ENCODE assay signal across 10 cellular contexts in the genomic region with DNA sequence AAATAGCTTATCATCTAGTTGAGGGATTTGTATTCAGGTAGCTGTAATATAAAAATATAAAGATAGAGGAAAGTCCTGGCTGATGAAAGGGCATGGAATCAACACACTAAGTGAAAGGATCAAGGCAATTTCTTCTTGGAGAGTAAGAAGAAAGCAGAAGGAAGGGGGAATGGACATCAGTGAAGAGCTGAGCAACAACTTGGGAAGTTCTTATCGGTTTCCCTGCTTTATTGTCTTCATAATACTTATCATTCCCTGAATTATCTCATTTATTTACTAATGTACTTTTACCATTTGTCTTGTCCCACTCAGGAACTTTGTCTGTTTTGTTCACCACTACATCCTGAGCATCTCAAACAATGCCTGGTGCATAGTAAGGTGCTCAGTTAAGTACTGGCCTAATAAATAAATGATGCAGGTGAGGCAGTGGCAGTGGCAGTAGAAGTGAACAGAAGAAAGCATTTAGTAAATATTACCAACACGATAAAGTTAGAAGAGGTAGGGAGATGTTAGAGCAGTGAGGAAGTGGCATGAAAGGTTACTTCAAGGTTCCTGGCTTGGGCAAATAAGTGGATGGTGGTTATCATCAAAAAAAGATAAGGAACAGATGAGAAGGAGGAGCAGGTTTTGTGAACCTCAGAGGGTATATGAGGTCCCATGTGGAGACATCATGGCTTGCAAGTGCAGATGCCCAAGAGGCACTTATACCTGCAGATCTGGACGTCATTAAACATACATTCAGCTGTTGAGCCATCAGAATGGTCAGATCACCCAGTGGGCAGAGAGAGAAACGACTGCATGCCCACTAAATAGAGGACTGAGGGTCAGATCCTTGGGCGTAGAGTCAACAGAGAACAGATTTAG. TPM values are rescaled to one million over a fixed set of nuclear protein-coding genes. Genes with fewer than 3 reads are reported as not detected.
DNase-seq lines count a peak whose midpoint lies in the region; ATAC-seq and TF ChIP-seq lines count a peak whose summit lies in the region.
"Had no signal": no experiment of that assay in that cellular context is flagged by ENCODE, and none has a peak within 500 bp of the region (broad histone marks: within the 10 kb centered on the region; RNA-seq: fewer than 3 reads in every experiment).

No MANE protein-coding gene starts in this region.

- intact Hi-C loops in activated CD4-positive, alpha-beta T cell treated with anti-CD3 and anti-CD28 coated beads for 36 hours (cut with DNase I, micrococcal nuclease): no loop called here
- intact Hi-C loops in esophagus muscularis mucosa (cut with DNase I) (no loop called here), left ventricle myocardium superior (cut with micrococcal nuclease) (no loop called here)

- peak overlapping the region; percentile 83 for H3K4me3 Mint-ChIP-seq in activated CD4-positive, alpha-beta T cell treated with anti-CD3 and anti-CD28 coated beads for 36 hours
- peak overlapping the region; percentile 96 for H3K4me3 Mint-ChIP-seq in stimulated activated memory B cell treated with anti-CD40 and anti-IgM and Interleukin-4, amounts not matched to agents 10 μg/mL and 1 μg/mL and 100 μg/mL, for 72 hours

- peaks cover 2% of the 10 kb centered on the region for H3K36me3 Mint-ChIP-seq in activated CD4-positive, alpha-beta T cell treated with anti-CD3 and anti-CD28 coated beads for 36 hours (ENCODE audit: low read depth)
- no peaks in the 10 kb centered on the region for H3K36me3 Mint-ChIP-seq in stimulated activated memory B cell treated with anti-CD40 and anti-IgM and Interleukin-4, amounts not matched to agents 10 μg/mL and 1 μg/mL and 100 μg/mL, for 72 hours

- peak overlapping the region; percentile 94 for H3K27ac Mint-ChIP-seq in activated CD4-positive, alpha-beta T cell treated with anti-CD3 and anti-CD28 coated beads for 36 hours
- H3K27ac Mint-ChIP-seq in stimulated activated memory B cell treated with anti-CD40 and anti-IgM and Interleukin-4, amounts not matched to agents 10 μg/mL and 1 μg/mL and 100 μg/mL, for 72 hours: peak overlapping the region; percentile 91

- H3K27me3 ChIP-seq in esophagus muscularis mucosa: no peaks in the 10 kb centered on the region
- H3K27me3 ChIP-seq: SJSA1 had no signal

- H3K36me3 ChIP-seq in esophagus muscularis mucosa: no peaks in the 10 kb centered on the region

- TF ChIP-seq CTCF in VCaP (conservative IDR thresholded peaks at IDR 0.05) (no peak), esophagus muscularis mucosa (IDR thresholded peaks at IDR 0.05) (no peak)

- H3K9me3 ChIP-seq in esophagus muscularis mucosa: no peaks in the 10 kb centered on the region
- H3K9me3 ChIP-seq: SJSA1 had no signal

- H3K4me3 ChIP-seq in esophagus muscularis mucosa: no peak overlapping the region

- peaks cover 18 to 29% (median 22%) of the 10 kb centered on the region in 4 donors for H3K4me1 ChIP-seq in esophagus muscularis mucosa

- DNase-seq in activated CD4-positive, alpha-beta T cell treated with anti-CD3 and anti-CD28 coated beads for 36 hours: no peak
- DNase-seq in activated CD4-positive, alpha-beta T cell treated with anti-CD3 and anti-CD28 coated beads, Interleukin-2, amount 50 U/mL, for 4 hours: no peak
- no peak for DNase-seq in esophagus muscularis mucosa (ENCODE audit: extremely low spot score)
- no peak for DNase-seq in left ventricle myocardium superior
- DNase-seq in mesenteric fat pad (ENCODE audit: low spot score): no peak
- no peak for DNase-seq in NCI-H82 treated with DMSO at 0.1 percent for 48 hours (lab: John Stamatoyannopoulos, UW; ENCODE audit: unreplicated experiment)
- DNase-seq: NCI-H510A treated with DMSO at 0.1 percent for 48 hours had no signal

- peak overlapping the region; percentile 89; the same call in 1 of the 2 replicates for H3K27ac ChIP-seq in VCaP
- H3K27ac ChIP-seq in esophagus muscularis mucosa (replicated peaks in 1 of 4): peak overlapping the region in 3 of 4 donors; percentile 96 to 99 (median 98)

- H3K4me1 Mint-ChIP-seq in activated CD4-positive, alpha-beta T cell treated with anti-CD3 and anti-CD28 coated beads for 36 hours: peaks cover 26% of the 10 kb centered on the region
- peaks cover 37% of the 10 kb centered on the region for H3K4me1 Mint-ChIP-seq in stimulated activated memory B cell treated with anti-CD40 and anti-IgM and Interleukin-4, amounts not matched to agents 10 μg/mL and 1 μg/mL and 100 μg/mL, for 72 hours

- CTCF ChIA-PET in activated CD4-positive, alpha-beta T cell treated with anti-CD3 and anti-CD28 coated beads for 36 hours (lab: Charles Lee): no interaction called here

- no peak for TF ChIP-seq POLR2A in esophagus muscularis mucosa (IDR thresholded peaks at IDR 0.05; ENCODE audit: low read depth)

- no peaks in the 10 kb centered on the region for H3K27me3 Mint-ChIP-seq in activated CD4-positive, alpha-beta T cell treated with anti-CD3 and anti-CD28 coated beads for 36 hours
- no peaks in the 10 kb centered on the region for H3K27me3 Mint-ChIP-seq in stimulated activated memory B cell treated with anti-CD40 and anti-IgM and Interleukin-4, amounts not matched to agents 10 μg/mL and 1 μg/mL and 100 μg/mL, for 72 hours

- POLR2A ChIA-PET in activated CD4-positive, alpha-beta T cell treated with anti-CD3 and anti-CD28 coated beads for 36 hours (lab: Charles Lee): no interaction called here

- no peak for ATAC-seq in activated CD4-positive, alpha-beta T cell treated with anti-CD3 and anti-CD28 coated beads for 36 hours
- ATAC-seq in stimulated activated memory B cell treated with anti-CD40 and anti-IgM and Interleukin-4, amounts not matched to agents 10 μg/mL and 1 μg/mL and 100 μg/mL, for 72 hours: no peak
- no peak for ATAC-seq in left ventricle myocardium superior

- WGBS in esophagus muscularis mucosa: 91% methylated on average over 5 of the region's 5 CpGs

- TF ChIP-seq EP300 in esophagus muscularis mucosa (IDR thresholded peaks at IDR 0.05): no peak

- no peaks in the 10 kb centered on the region for H3K9me3 Mint-ChIP-seq in activated CD4-positive, alpha-beta T cell treated with anti-CD3 and anti-CD28 coated beads for 36 hours (ENCODE audit: low read depth)
- H3K9me3 Mint-ChIP-seq in stimulated activated memory B cell treated with anti-CD40 and anti-IgM and Interleukin-4, amounts not matched to agents 10 μg/mL and 1 μg/mL and 100 μg/mL, for 72 hours: no peaks in the 10 kb centered on the region

RNA-seq across cellular contexts. Expression of a gene that starts 1.9 kb away (rescaled TPM):
- 1 to 10 TPM; 4.6 to 5.6 TPM for total RNA-seq in activated CD4-positive, alpha-beta T cell treated with anti-CD3 and anti-CD28 coated beads for 36 hours
- total RNA-seq in esophagus muscularis mucosa (10 to 100 TPM; 47.2 to 73.5 (median 59.5) TPM), left ventricle myocardium superior (18.2 TPM), mesenteric fat pad (24.5 TPM)
